8 cellular contexts compared by ENCODE assay signal in genomic region chr3:47366833-47367232, GRCh38.
"Had no signal": no experiment of that assay in that cellular context is flagged by ENCODE, and none has a peak within 500 bp of the region (broad histone marks: within the 10 kb centered on the region; RNA-seq: fewer than 3 reads in every experiment).

No MANE protein-coding gene starts in this region.

- DNase-seq: GDM1, GF-D8 had no signal

- FAIRE-seq: G401.6, GM12878, GM12891, GM12892, GM18507, GM19239 had no signal

- H3K4me3 ChIP-seq: GM12878 had no signal

- ATAC-seq: GM12878 had no signal
